Comparison of ENCODE assay signal across 1 cellular context in the genomic region with DNA sequence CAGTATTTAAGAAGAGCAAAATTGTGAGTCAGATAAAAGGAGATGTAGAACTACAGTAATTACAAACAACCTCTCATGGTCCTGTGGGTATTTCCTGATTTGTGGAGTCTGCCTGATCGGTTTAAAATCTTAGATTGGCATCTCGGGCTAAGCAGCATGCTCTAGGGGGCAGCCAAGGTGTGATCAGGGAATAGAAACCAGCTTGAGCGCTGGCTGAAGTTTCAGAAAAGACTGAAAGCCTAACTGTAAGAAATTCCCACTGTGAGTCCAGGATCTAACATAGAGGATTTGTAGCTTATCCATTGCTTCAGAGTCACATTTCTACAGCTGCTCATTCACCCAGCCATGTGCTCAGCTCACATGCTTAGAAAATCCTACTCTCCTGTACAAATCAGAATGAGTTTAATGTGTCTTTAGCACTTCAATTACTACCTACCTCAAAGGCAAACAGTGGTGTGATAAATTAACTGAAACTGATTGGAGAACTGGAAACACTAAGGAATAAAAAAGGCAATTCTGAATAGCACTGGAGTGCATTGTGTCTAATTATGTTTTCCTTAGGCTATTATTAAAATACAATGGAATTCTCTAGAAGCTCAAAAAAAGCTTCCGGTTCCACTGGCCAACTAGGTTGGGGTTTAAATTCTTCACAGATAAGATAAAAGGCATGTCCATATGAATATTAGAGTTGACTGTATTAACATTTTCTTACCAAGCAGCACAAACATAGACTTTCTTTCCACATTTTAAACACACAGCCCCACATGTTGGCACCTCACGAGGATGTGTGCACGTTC.
TF ChIP-seq lines count a peak whose summit lies in the region.

No MANE protein-coding gene starts in this region.

TF ChIP-seq in GM23338, 12 proteins besides CTCF, POLR2A, EP300 and RAD21 (continued from another document):
- TF ChIP-seq, protein P1, sequence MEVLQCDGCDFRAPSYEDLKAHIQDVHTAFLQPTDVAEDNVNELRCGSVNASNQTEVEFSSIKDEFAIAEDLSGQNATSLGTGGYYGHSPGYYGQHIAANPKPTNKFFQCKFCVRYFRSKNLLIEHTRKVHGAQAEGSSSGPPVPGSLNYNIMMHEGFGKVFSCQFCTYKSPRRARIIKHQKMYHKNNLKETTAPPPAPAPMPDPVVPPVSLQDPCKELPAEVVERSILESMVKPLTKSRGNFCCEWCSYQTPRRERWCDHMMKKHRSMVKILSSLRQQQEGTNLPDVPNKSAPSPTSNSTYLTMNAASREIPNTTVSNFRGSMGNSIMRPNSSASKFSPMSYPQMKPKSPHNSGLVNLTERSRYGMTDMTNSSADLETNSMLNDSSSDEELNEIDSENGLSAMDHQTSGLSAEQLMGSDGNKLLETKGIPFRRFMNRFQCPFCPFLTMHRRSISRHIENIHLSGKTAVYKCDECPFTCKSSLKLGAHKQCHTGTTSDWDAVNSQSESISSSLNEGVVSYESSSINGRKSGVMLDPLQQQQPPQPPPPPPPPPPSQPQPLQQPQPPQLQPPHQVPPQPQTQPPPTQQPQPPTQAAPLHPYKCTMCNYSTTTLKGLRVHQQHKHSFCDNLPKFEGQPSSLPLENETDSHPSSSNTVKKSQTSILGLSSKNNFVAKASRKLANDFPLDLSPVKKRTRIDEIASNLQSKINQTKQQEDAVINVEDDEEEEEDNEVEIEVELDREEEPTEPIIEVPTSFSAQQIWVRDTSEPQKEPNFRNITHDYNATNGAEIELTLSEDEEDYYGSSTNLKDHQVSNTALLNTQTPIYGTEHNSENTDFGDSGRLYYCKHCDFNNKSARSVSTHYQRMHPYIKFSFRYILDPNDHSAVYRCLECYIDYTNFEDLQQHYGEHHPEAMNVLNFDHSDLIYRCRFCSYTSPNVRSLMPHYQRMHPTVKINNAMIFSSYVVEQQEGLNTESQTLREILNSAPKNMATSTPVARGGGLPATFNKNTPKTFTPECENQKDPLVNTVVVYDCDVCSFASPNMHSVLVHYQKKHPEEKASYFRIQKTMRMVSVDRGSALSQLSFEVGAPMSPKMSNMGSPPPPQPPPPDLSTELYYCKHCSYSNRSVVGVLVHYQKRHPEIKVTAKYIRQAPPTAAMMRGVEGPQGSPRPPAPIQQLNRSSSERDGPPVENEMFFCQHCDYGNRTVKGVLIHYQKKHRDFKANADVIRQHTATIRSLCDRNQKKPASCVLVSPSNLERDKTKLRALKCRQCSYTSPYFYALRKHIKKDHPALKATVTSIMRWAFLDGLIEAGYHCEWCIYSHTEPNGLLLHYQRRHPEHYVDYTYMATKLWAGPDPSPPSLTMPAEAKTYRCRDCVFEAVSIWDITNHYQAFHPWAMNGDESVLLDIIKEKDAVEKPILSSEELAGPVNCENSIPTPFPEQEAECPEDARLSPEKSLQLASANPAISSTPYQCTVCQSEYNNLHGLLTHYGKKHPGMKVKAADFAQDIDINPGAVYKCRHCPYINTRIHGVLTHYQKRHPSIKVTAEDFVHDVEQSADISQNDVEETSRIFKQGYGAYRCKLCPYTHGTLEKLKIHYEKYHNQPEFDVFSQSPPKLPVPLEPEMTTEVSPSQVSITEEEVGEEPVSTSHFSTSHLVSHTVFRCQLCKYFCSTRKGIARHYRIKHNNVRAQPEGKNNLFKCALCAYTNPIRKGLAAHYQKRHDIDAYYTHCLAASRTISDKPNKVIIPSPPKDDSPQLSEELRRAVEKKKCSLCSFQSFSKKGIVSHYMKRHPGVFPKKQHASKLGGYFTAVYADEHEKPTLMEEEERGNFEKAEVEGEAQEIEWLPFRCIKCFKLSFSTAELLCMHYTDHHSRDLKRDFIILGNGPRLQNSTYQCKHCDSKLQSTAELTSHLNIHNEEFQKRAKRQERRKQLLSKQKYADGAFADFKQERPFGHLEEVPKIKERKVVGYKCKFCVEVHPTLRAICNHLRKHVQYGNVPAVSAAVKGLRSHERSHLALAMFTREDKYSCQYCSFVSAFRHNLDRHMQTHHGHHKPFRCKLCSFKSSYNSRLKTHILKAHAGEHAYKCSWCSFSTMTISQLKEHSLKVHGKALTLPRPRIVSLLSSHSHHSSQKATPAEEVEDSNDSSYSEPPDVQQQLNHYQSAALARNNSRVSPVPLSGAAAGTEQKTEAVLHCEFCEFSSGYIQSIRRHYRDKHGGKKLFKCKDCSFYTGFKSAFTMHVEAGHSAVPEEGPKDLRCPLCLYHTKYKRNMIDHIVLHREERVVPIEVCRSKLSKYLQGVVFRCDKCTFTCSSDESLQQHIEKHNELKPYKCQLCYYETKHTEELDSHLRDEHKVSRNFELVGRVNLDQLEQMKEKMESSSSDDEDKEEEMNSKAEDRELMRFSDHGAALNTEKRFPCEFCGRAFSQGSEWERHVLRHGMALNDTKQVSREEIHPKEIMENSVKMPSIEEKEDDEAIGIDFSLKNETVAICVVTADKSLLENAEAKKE (CRISPR knock-in tag; IDR thresholded peaks at IDR 0.05), result no peak
- TF ChIP-seq REST (IDR thresholded peaks at IDR 0.05; ENCODE audit: unreplicated experiment), result no peak
- no peak for TF ChIP-seq ZNF331 (CRISPR knock-in tag; IDR thresholded peaks at IDR 0.05; ENCODE audit: low read depth)
- no peak for TF ChIP-seq EZH2phosphoT487 (IDR thresholded peaks at IDR 0.05; ENCODE audit: unreplicated experiment)
- TF ChIP-seq JUNB (IDR thresholded peaks at IDR 0.05; ENCODE audit: unreplicated experiment), result no peak
- TF ChIP-seq NANOG (IDR thresholded peaks at IDR 0.05; ENCODE audit: borderline replicate concordance), result no peak
- no peak for TF ChIP-seq ETS1 (IDR thresholded peaks at IDR 0.05)
- TF ChIP-seq ZNF114 (CRISPR knock-in tag; IDR thresholded peaks at IDR 0.05), result no peak
- no peak for TF ChIP-seq POLR2AphosphoS5 (IDR thresholded peaks at IDR 0.05; ENCODE audit: low read depth)
